9 cellular contexts compared by ENCODE assay signal in the genomic region with DNA sequence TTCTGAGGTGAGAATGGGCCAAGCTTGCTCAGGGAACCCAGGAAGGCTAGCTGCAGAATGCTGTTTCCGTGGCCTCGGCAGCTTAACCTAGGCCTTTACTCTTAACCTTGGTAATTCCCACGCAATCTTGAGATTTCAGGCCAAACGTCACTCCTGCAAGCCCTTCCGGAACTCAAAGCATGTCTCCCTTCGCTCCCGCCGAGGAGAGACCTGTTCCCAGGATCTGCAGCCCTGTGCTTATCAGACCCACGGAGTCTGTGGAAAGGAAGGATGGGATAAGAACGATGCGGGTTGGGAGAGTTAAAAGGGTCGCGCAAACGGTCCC. TPM values are rescaled to one million over a fixed set of nuclear protein-coding genes. Genes with fewer than 3 reads are reported as not detected.
DNase-seq lines count a peak whose midpoint lies in the region; FAIRE-seq and TF ChIP-seq lines count a peak whose summit lies in the region.
"Had no signal": no experiment of that assay in that cellular context is flagged by ENCODE, and none has a peak within 500 bp of the region (broad histone marks: within the 10 kb centered on the region; RNA-seq: fewer than 3 reads in every experiment).

No MANE protein-coding gene starts in this region.

- no peak for FAIRE-seq in astrocyte (lab: Jason Lieb, UNC)
- FAIRE-seq: A204.1 had no signal

- H3K27ac ChIP-seq in astrocyte (ENCODE audit: low read depth, low read length) (no peak overlapping the region), substantia nigra (ENCODE audit: low read depth, low read length, poor library complexity, severe bottlenecking) (peak overlapping the region; percentile 83)

- peaks cover 6% of the 10 kb centered on the region for H3K9me3 ChIP-seq in astrocyte (ENCODE audit: insufficient read depth, low read depth, low read length)

- H3K27me3 Mint-ChIP-seq in astrocyte (ENCODE audit: low read depth, unreplicated experiment), result no peaks in the 10 kb centered on the region

- H3K4me3 Mint-ChIP-seq in astrocyte (ENCODE audit: unreplicated experiment), result no peak overlapping the region

- H3K4me2 ChIP-seq in astrocyte (ENCODE audit: low read length), result peak overlapping the region; percentile 87

- peak overlapping the region; percentile 75 for H3K9ac ChIP-seq in astrocyte (ENCODE audit: low read length)

- peak overlapping the region; percentile 98 for H2AFZ ChIP-seq in astrocyte (ENCODE audit: low read depth, low read length)

- H3K79me2 ChIP-seq in astrocyte (ENCODE audit: insufficient read depth, low read length), result no peaks in the 10 kb centered on the region

- DNase-seq in NCI-H2196 (lab: John Stamatoyannopoulos, UW; ENCODE audit: unreplicated experiment) (peak; percentile 32), NCI-H2196 treated with DMSO at 0.1 percent for 48 hours (lab: John Stamatoyannopoulos, UW; ENCODE audit: unreplicated experiment) (no peak), astrocyte (ENCODE audit: low read depth) (no peak), kidney epithelial cell (ENCODE audit: low read depth) (no peak), substantia nigra (lab: John Stamatoyannopoulos, UW) (no peak), HuH-7 (ENCODE audit: low spot score) (no peak), DMS79 (lab: John Stamatoyannopoulos, UW) (no peak), NCI-H524 (lab: John Stamatoyannopoulos, UW) (no peak)

- no peaks in the 10 kb centered on the region for H3K4me1 Mint-ChIP-seq in astrocyte (ENCODE audit: low read depth, unreplicated experiment)

- H3K36me3 ChIP-seq in astrocyte (ENCODE audit: insufficient read depth, low read length) (no peaks in the 10 kb centered on the region), kidney epithelial cell (ENCODE audit: control insufficient read depth, insufficient read depth, low read length) (no peaks in the 10 kb centered on the region)

- TF ChIP-seq CTCF in astrocyte (IDR thresholded peaks at IDR 0.05; ENCODE audit: insufficient read depth, low read depth, low read length) (no peak), kidney epithelial cell (IDR thresholded peaks at IDR 0.05; ENCODE audit: insufficient read depth, low read length, poor library complexity, severe bottlenecking) (no peak)

- H3K4me3 ChIP-seq in astrocyte (ENCODE audit: insufficient read depth, low read depth, low read length) (peak overlapping the region; percentile 69), kidney epithelial cell (ENCODE audit: low read depth, low read length) (peak overlapping the region; percentile 48)

- peaks cover 4% of the 10 kb centered on the region for H3K27me3 ChIP-seq in astrocyte (ENCODE audit: insufficient read depth, low read length)
- no peaks in the 10 kb centered on the region for H3K27me3 ChIP-seq in kidney epithelial cell (ENCODE audit: control insufficient read depth, insufficient read depth, low read length)

- peaks cover 31% of the 10 kb centered on the region for H3K9me3 Mint-ChIP-seq in astrocyte (ENCODE audit: unreplicated experiment)

- H3K27ac Mint-ChIP-seq in astrocyte (ENCODE audit: unreplicated experiment), result no peak overlapping the region

- H3K36me3 Mint-ChIP-seq in astrocyte (ENCODE audit: low read depth, unreplicated experiment), result peaks cover 6% of the 10 kb centered on the region

- H3K4me1 ChIP-seq in astrocyte (ENCODE audit: insufficient read depth, low read length), result no peaks in the 10 kb centered on the region

- no peaks in the 10 kb centered on the region for H4K20me1 ChIP-seq in astrocyte (ENCODE audit: insufficient read depth, low read length)

RNA-seq across cellular contexts. Expression of a gene that starts 0.5 kb away (rescaled TPM):
- total RNA-seq in astrocyte (not detected in 2 replicates), kidney epithelial cell (4.4 and 4.8 TPM in 2 replicates)

RNA-seq across cellular contexts. Expression of a gene that starts 33.9 kb away (rescaled TPM):
- total RNA-seq in astrocyte, result 7.8 and 9.4 TPM in 2 replicates
- total RNA-seq in kidney epithelial cell, result 19.6 and 23.9 TPM in 2 replicates

RNA-seq across cellular contexts. Expression of a gene that starts 38.1 kb away (rescaled TPM):
- 0.86 and 1.1 TPM in 2 replicates for total RNA-seq in astrocyte
- total RNA-seq in kidney epithelial cell, result 0.92 and 1.0 TPM in 2 replicates

RNA-seq across cellular contexts. Expression of a gene that starts 42.5 kb away (rescaled TPM):
- total RNA-seq in astrocyte (not detected in 2 replicates), kidney epithelial cell (0.17 and 0.62 TPM in 2 replicates)
